ENCODE assay signal across 34 cellular contexts in the genomic region with DNA sequence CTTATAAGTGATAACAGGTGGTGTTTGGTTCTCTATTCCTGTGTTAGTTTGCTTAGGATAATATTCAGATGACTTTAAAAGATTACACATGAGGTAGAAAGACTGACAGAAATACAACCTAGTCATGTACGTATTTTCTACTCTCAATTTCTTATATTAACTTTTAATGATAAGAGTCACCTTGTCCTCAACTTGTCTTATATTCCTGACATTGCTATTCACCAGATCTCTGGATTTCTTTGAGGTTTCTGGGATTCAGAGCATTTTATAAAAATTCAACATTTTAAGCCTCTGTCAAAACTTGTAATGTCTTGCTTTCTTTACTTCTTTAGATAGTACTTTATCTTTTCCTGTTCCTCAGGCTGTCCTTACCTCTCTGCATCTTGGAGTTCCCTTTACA.
"Had no signal": no experiment of that assay in that cellular context is flagged by ENCODE, and none has a peak within 500 bp of the region (broad histone marks: within the 10 kb centered on the region; RNA-seq: fewer than 3 reads in every experiment).

No MANE protein-coding gene starts in this region.

- H3K4me3 ChIP-seq: MG63 had no signal

- H3K27me3 ChIP-seq: MG63 had no signal

- H3K4me2 ChIP-seq: KMS-11 had no signal

- H3K27ac ChIP-seq: KMS-11 had no signal

- H3K9ac ChIP-seq: KMS-11 had no signal

- DNase-seq: Karpas-422, Kasumi-1, MG63, MM.1S, MV-4-11, NCI-H1048, NCI-H1092, NCI-H1105, NCI-H1105 treated with DMSO at 0.1 percent for 48 hours, NCI-H1417, NCI-H1417 treated with DMSO at 0.1 percent for 48 hours, NCI-H1436, NCI-H1436 treated with DMSO at 0.1 percent for 48 hours, NCI-H146, NCI-H1694, NCI-H1694 treated with DMSO at 0.1 percent for 48 hours, NCI-H187, NCI-H187 treated with DMSO at 0.1 percent for 48 hours, NCI-H1930, NCI-H2029, NCI-H2081, NCI-H2081 treated with DMSO at 0.1 percent for 48 hours, NCI-H2107, NCI-H2171, NCI-H2171 treated with DMSO at 0.1 percent for 48 hours, NCI-H2227 treated with DMSO at 0.1 percent for 48 hours, NCI-H226, NCI-H345, NCI-H446, NCI-H446 treated with DMSO at 0.1 percent for 48 hours, NCI-H510A, NCI-H510A treated with DMSO at 0.1 percent for 48 hours, NCI-H524 had no signal

- H3K36me3 ChIP-seq: MG63 had no signal

- H3K9me3 ChIP-seq: MG63 had no signal
